Comparison of ENCODE assay signal across 2 cellular contexts in the genomic region with DNA sequence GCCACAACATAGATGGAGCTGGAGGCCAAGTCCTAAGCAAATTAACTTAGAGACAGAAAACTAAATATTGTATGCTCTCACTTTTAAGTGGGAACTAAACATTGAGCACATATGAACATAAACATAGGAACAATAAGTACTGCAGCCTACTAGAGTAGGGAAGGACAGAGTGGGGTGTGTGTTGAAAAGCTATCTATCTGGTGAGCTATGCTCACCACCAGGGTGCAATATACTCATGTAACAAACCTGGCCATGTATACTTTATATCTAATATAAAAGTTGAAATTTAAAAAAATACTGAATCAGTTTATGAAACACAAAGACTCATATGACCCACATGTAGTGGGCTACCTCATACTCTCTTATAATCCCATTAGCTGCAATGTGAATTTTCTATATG.
TF ChIP-seq lines count a peak whose summit lies in the region.

No MANE protein-coding gene starts in this region.

TF ChIP-seq in GM23338, 12 proteins besides CTCF, POLR2A, EP300 and RAD21:
- TF ChIP-seq EZH2 (IDR thresholded peaks at IDR 0.05; ENCODE audit: low read depth, unreplicated experiment), result no peak
- no peak for TF ChIP-seq NANOG (IDR thresholded peaks at IDR 0.05; ENCODE audit: borderline replicate concordance)
- no peak for TF ChIP-seq JUNB (IDR thresholded peaks at IDR 0.05; ENCODE audit: unreplicated experiment)
- no peak for TF ChIP-seq CREB1 (CRISPR knock-in tag; IDR thresholded peaks at IDR 0.05; ENCODE audit: low read depth)

TF ChIP-seq in H1, 55 proteins besides CTCF, POLR2A, EP300 and RAD21:
- TF ChIP-seq BRCA1 (IDR thresholded peaks at IDR 0.05; ENCODE audit: low read depth, low read length), result no peak
- no peak for TF ChIP-seq FOSL1 (IDR thresholded peaks at IDR 0.05; ENCODE audit: insufficient read depth, low read depth, low read length)
- no peak for TF ChIP-seq CTBP2 (IDR thresholded peaks at IDR 0.05; ENCODE audit: borderline replicate concordance, insufficient read depth, insufficient read length, low read length)
- TF ChIP-seq CBX8 (IDR thresholded peaks at IDR 0.05; ENCODE audit: borderline replicate concordance, low read depth, low read length), result no peak
- no peak for TF ChIP-seq NANOG (IDR thresholded peaks at IDR 0.05; ENCODE audit: insufficient read depth, low read depth, low read length, poor library complexity, severe bottlenecking)
- no peak for TF ChIP-seq MAFK (IDR thresholded peaks at IDR 0.05; ENCODE audit: low read depth, low read length)
- TF ChIP-seq, protein P1, sequence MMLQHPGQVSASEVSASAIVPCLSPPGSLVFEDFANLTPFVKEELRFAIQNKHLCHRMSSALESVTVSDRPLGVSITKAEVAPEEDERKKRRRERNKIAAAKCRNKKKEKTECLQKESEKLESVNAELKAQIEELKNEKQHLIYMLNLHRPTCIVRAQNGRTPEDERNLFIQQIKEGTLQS (IDR thresholded peaks at IDR 0.05; ENCODE audit: insufficient read depth, low read depth, low read length), result no peak
- TF ChIP-seq RNF2 (IDR thresholded peaks at IDR 0.05; ENCODE audit: borderline replicate concordance, low read depth, low read length, missing control alignments, poor library complexity, severe bottlenecking), result no peak
